In the genomic region with DNA sequence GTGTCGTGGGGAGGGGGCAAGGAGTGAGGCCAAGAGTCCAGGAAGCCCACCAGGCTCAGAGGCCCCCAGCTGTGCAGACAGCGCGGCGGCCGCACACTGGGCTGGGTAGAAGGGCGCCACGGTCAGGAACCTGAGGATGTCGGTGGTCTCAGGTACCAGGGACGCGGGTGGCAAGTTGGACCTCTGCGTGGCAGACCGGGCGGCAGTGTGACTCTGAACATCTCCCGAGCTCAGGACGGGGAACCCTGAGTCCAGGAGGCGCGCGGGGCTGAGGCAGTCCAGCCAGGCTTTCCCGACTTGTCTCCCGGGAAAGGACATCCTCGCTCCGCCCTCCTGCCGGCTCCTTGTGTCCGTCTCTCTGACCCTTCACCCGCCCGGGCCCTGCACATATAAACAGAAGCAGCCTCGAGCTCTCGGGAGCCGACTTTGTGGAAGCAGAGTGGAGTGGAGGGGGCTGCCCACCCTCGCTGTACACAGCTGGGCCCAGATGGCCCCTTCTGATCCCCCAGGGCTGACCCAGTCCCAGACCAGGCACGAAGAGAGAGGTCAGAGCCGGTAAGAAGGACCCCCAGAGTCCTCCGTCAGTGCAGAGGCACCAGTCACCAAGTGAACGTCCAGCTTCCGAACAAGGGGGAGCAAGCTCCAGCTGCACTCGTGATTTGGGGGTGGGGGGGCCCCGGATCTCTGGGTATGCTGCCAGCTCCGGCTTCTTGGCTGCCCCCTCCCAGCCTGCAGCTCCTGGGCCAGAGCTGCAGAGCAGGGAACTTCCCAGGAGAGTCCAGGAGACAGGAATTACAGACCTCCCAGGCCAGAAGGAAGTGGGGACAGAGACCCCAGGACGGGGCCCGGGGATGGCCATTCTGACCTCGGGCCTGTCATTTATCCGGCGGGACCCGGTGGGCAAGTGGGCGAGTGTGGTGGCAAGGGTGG, we compare ENCODE assay signal across 2 cellular contexts.
A peak's percentile ranks its signal among the peaks of the same experiment; 100 is the strongest.
TF ChIP-seq lines count a peak whose summit lies in the region.

No MANE protein-coding gene starts in this region.

TF ChIP-seq in liver, 16 proteins besides CTCF, POLR2A, EP300 and RAD21:
- peak; percentile 61 for TF ChIP-seq NR2F2 (IDR thresholded peaks at IDR 0.05)
- TF ChIP-seq HNF4G (IDR thresholded peaks at IDR 0.05): no peak

TF ChIP-seq in HepG2, 621 proteins besides CTCF, POLR2A, EP300 and RAD21:
- TF ChIP-seq ZSCAN21 (CRISPR knock-in tag; IDR thresholded peaks at IDR 0.05; ENCODE audit: borderline replicate concordance) (no peak), ZGPAT (CRISPR knock-in tag; IDR thresholded peaks at IDR 0.05) (no peak), ZNF674 (CRISPR knock-in tag; IDR thresholded peaks at IDR 0.05; ENCODE audit: low read depth) (no peak), NCOA2 (CRISPR knock-in tag; IDR thresholded peaks at IDR 0.05) (no peak), ZNF703 (CRISPR knock-in tag; IDR thresholded peaks at IDR 0.05; ENCODE audit: borderline replicate concordance) (no peak), ZNF605 (CRISPR knock-in tag; IDR thresholded peaks at IDR 0.05) (no peak), ZNF460 (CRISPR knock-in tag; IDR thresholded peaks at IDR 0.05; ENCODE audit: borderline replicate concordance) (no peak), DDIT3 (CRISPR knock-in tag; IDR thresholded peaks at IDR 0.05) (no peak), ZNF468 (CRISPR knock-in tag; IDR thresholded peaks at IDR 0.05) (no peak), AHDC1 (CRISPR knock-in tag; IDR thresholded peaks at IDR 0.05; ENCODE audit: borderline replicate concordance) (no peak), SRF (IDR thresholded peaks at IDR 0.05; ENCODE audit: low read depth, low read length) (no peak), ZNF207 (IDR thresholded peaks at IDR 0.05; ENCODE audit: borderline replicate concordance) (no peak), RBFOX2 (IDR thresholded peaks at IDR 0.05; ENCODE audit: low read depth, low read length) (no peak), NR1H2 (CRISPR knock-in tag; IDR thresholded peaks at IDR 0.05; ENCODE audit: borderline replicate concordance, low read depth) (no peak), ZMYM3 (CRISPR knock-in tag; IDR thresholded peaks at IDR 0.05) (no peak), ZNF292 (CRISPR knock-in tag; IDR thresholded peaks at IDR 0.05; ENCODE audit: borderline replicate concordance, low read depth) (no peak), SRY (CRISPR knock-in tag; IDR thresholded peaks at IDR 0.05) (no peak), CBX2 (IDR thresholded peaks at IDR 0.05; ENCODE audit: low read depth, low read length) (no peak), CBX2 (CRISPR knock-in tag; IDR thresholded peaks at IDR 0.05; ENCODE audit: low read depth) (no peak)
- TF ChIP-seq, protein P1, sequence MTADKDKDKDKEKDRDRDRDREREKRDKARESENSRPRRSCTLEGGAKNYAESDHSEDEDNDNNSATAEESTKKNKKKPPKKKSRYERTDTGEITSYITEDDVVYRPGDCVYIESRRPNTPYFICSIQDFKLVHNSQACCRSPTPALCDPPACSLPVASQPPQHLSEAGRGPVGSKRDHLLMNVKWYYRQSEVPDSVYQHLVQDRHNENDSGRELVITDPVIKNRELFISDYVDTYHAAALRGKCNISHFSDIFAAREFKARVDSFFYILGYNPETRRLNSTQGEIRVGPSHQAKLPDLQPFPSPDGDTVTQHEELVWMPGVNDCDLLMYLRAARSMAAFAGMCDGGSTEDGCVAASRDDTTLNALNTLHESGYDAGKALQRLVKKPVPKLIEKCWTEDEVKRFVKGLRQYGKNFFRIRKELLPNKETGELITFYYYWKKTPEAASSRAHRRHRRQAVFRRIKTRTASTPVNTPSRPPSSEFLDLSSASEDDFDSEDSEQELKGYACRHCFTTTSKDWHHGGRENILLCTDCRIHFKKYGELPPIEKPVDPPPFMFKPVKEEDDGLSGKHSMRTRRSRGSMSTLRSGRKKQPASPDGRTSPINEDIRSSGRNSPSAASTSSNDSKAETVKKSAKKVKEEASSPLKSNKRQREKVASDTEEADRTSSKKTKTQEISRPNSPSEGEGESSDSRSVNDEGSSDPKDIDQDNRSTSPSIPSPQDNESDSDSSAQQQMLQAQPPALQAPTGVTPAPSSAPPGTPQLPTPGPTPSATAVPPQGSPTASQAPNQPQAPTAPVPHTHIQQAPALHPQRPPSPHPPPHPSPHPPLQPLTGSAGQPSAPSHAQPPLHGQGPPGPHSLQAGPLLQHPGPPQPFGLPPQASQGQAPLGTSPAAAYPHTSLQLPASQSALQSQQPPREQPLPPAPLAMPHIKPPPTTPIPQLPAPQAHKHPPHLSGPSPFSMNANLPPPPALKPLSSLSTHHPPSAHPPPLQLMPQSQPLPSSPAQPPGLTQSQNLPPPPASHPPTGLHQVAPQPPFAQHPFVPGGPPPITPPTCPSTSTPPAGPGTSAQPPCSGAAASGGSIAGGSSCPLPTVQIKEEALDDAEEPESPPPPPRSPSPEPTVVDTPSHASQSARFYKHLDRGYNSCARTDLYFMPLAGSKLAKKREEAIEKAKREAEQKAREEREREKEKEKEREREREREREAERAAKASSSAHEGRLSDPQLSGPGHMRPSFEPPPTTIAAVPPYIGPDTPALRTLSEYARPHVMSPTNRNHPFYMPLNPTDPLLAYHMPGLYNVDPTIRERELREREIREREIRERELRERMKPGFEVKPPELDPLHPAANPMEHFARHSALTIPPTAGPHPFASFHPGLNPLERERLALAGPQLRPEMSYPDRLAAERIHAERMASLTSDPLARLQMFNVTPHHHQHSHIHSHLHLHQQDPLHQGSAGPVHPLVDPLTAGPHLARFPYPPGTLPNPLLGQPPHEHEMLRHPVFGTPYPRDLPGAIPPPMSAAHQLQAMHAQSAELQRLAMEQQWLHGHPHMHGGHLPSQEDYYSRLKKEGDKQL (CRISPR knock-in tag; IDR thresholded peaks at IDR 0.05; ENCODE audit: low read depth): no peak
- TF ChIP-seq, protein P2, sequence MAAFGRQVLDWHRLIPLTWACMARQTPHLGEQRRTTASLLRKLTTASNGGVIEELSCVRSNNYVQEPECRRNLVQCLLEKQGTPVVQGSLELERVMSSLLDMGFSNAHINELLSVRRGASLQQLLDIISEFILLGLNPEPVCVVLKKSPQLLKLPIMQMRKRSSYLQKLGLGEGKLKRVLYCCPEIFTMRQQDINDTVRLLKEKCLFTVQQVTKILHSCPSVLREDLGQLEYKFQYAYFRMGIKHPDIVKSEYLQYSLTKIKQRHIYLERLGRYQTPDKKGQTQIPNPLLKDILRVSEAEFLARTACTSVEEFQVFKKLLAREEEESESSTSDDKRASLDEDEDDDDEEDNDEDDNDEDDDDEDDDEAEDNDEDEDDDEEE (CRISPR knock-in tag; IDR thresholded peaks at IDR 0.05): no peak
